Comparison of ENCODE assay signal across 8 cellular contexts in genomic region chr9:96217756-96218693, GRCh38.
DNase-seq lines count a peak whose midpoint lies in the region; ATAC-seq and TF ChIP-seq lines count a peak whose summit lies in the region.

No MANE protein-coding gene starts in this region.

- CTCF ChIA-PET in activated CD4-positive, alpha-beta memory T cell treated with anti-CD3 and anti-CD28 coated beads, Interleukin-2, amount 10 ng/mL, durations not matched to agents 7 days and 5 days (lab: Charles Lee) = interaction anchor here (0.6 to 3.3 kb wide), 33 partner anchors 9 to 1537 kb away, joined by 3 to 13 read pairs (median 3); partner anchors contain the start of genes ERCC6L2 and FANCC

- ATAC-seq in HG03139 (IDR thresholded peaks at IDR 0.05; ENCODE audit: unreplicated experiment) = peak; percentile 82
- peak; percentile 96 to 97 for ATAC-seq in lower lobe of right lung

- peak overlapping the region; percentile 60 for H3K27ac ChIP-seq in lower lobe of right lung

- H3K27me3 Mint-ChIP-seq in activated CD4-positive, alpha-beta memory T cell treated with anti-CD3 and anti-CD28 coated beads, Interleukin-2, amount 10 ng/mL, durations not matched to agents 7 days and 5 days = peaks cover 66% of the 10 kb centered on the region

- POLR2A ChIA-PET in activated CD4-positive, alpha-beta memory T cell treated with anti-CD3 and anti-CD28 coated beads, Interleukin-2, amount 10 ng/mL, durations not matched to agents 7 days and 5 days (lab: Charles Lee) = interaction anchor here (0.9 to 2.4 kb wide), 3 partner anchors 16 to 1087 kb away, joined by 5 read pairs; partner anchors contain the start of gene ERCC6L2

- H3K27me3 ChIP-seq in lower lobe of right lung (ENCODE audit: low read depth) = peaks cover 7% of the 10 kb centered on the region

- H3K36me3 Mint-ChIP-seq in activated CD4-positive, alpha-beta memory T cell treated with anti-CD3 and anti-CD28 coated beads, Interleukin-2, amount 10 ng/mL, durations not matched to agents 7 days and 5 days (ENCODE audit: low read depth) = no peaks in the 10 kb centered on the region

- no peaks in the 10 kb centered on the region for H3K9me3 ChIP-seq in lower lobe of right lung

- peak; percentile 98 for TF ChIP-seq CTCF in lower lobe of right lung (IDR thresholded peaks at IDR 0.05)

- peaks cover 19% of the 10 kb centered on the region for H3K4me1 Mint-ChIP-seq in activated CD4-positive, alpha-beta memory T cell treated with anti-CD3 and anti-CD28 coated beads, Interleukin-2, amount 10 ng/mL, durations not matched to agents 7 days and 5 days

- H3K4me3 ChIP-seq in lower lobe of right lung = peak overlapping the region; percentile 46

- H3K9me3 Mint-ChIP-seq in activated CD4-positive, alpha-beta memory T cell treated with anti-CD3 and anti-CD28 coated beads, Interleukin-2, amount 10 ng/mL, durations not matched to agents 7 days and 5 days = no peaks in the 10 kb centered on the region

- DNase-seq in NCI-H2081 (lab: John Stamatoyannopoulos, UW) (peak; percentile 51 to 65), NCI-H2081 treated with DMSO at 0.1 percent for 48 hours (lab: John Stamatoyannopoulos, UW) (no peak), NCI-H748 treated with DMSO at 0.1 percent for 48 hours (lab: John Stamatoyannopoulos, UW) (peak; percentile 49), ecto neural progenitor cell (ENCODE audit: low spot score) (peak; percentile 92), lower lobe of right lung (peak; percentile 77)
- peak; percentile 73 for DNase-seq in activated CD4-positive, alpha-beta memory T cell treated with anti-CD3 and anti-CD28 coated beads, Interleukin-2, amount 10 ng/mL, durations not matched to agents 7 days and 5 days
- peak; percentile 65 to 82 for DNase-seq in stimulated activated CD4-positive, alpha-beta T cell treated with anti-CD3 and anti-CD28 coated beads, Interleukin-4, amount 100 ng/mL, for 48 hours (ENCODE audit: low read depth in 2 of 2)

- H3K27ac Mint-ChIP-seq in activated CD4-positive, alpha-beta memory T cell treated with anti-CD3 and anti-CD28 coated beads, Interleukin-2, amount 10 ng/mL, durations not matched to agents 7 days and 5 days = no peak overlapping the region

- intact Hi-C loops in lower lobe of right lung (cut with DNase I) = no loop called here

- peaks cover 29% of the 10 kb centered on the region for H3K4me1 ChIP-seq in lower lobe of right lung

- peak overlapping the region; percentile 39 for H3K4me3 Mint-ChIP-seq in activated CD4-positive, alpha-beta memory T cell treated with anti-CD3 and anti-CD28 coated beads, Interleukin-2, amount 10 ng/mL, durations not matched to agents 7 days and 5 days

- no peaks in the 10 kb centered on the region for H3K36me3 ChIP-seq in lower lobe of right lung
